Comparison of ENCODE assay signal across 17 cellular contexts in the genomic region with DNA sequence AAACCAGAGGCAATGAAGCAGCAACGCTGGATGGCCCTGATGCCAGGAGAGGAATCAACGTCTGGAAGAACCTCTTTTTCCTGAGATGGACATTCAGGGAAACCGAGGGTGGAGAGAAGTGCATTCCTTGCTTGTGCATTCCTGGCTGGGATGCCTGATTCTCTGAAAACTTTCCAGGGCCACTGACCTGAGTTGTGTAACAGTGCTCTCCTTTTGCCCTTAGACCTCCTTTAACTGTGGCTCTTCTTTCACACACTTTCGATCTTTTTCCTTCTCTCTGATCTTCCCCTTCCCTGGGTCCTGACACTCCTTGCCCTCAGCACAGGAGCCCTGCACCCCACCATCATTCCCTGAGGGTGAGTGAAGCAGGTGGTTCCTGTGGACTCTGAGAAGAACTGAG. TPM values are rescaled to one million over a fixed set of nuclear protein-coding genes. Genes with fewer than 3 reads are reported as not detected.
"Had no signal": no experiment of that assay in that cellular context is flagged by ENCODE, and none has a peak within 500 bp of the region (broad histone marks: within the 10 kb centered on the region; RNA-seq: fewer than 3 reads in every experiment).

No MANE protein-coding gene starts in this region.

- ATAC-seq: activated CD4-positive, CD25-positive, alpha-beta regulatory T cell treated with anti-CD3 and anti-CD28 coated beads, Interleukin-2, amount 50 U/mL, for 24 hours; heart left ventricle; mucosa of descending colon; naive thymus-derived CD4-positive, alpha-beta T cell had no signal

- DNase-seq: activated CD4-positive, alpha-beta T cell treated with anti-CD3 and anti-CD28 coated beads, Interleukin-2, amount 50 U/mL, for 1 hour; activated CD8-positive, alpha-beta memory T cell treated with anti-CD3 and anti-CD28 coated beads for 24 hours; activated gamma-delta T cell treated with Interleukin-2 at 50 U/mL for 16 hours; activated naive CD8-positive, alpha-beta T cell treated with anti-CD3 and anti-CD28 coated beads for 36 hours; mucosa of descending colon; naive thymus-derived CD4-positive, alpha-beta T cell; small intestine; T-helper 9 cell had no signal

- H3K27ac ChIP-seq: breast epithelium, heart left ventricle, right atrium auricular region, thoracic aorta had no signal

- H3K9me3 Mint-ChIP-seq: activated naive CD8-positive, alpha-beta T cell treated with anti-CD3 and anti-CD28 coated beads for 36 hours; naive thymus-derived CD4-positive, alpha-beta T cell had no signal

- H3K36me3 ChIP-seq: breast epithelium, heart left ventricle, right atrium auricular region, thoracic aorta had no signal

- H3K36me3 Mint-ChIP-seq: activated naive CD8-positive, alpha-beta T cell treated with anti-CD3 and anti-CD28 coated beads for 36 hours had no signal

- H3K9me3 ChIP-seq: breast epithelium, heart left ventricle, mucosa of descending colon, right atrium auricular region, thoracic aorta had no signal

- H3K4me1 ChIP-seq: right atrium auricular region had no signal

- H3K4me3 Mint-ChIP-seq: activated naive CD8-positive, alpha-beta T cell treated with anti-CD3 and anti-CD28 coated beads for 36 hours; naive thymus-derived CD4-positive, alpha-beta T cell had no signal

- H3K4me3 ChIP-seq: breast epithelium, heart left ventricle, lung, mucosa of descending colon, right atrium auricular region, thoracic aorta had no signal

- H3K27ac Mint-ChIP-seq: activated naive CD8-positive, alpha-beta T cell treated with anti-CD3 and anti-CD28 coated beads for 36 hours had no signal

RNA-seq across cellular contexts. Expression of gene SP6, which starts 24.6 kb away (rescaled TPM):
- total RNA-seq: activated naive CD8-positive, alpha-beta T cell treated with anti-CD3 and anti-CD28 coated beads for 36 hours; frontal cortex; thoracic aorta had no signal

RNA-seq across cellular contexts. Expression of gene LRRC46, which starts 44.1 kb away (rescaled TPM):
- total RNA-seq: cerebellum, epithelial cell of proximal tubule, frontal cortex had no signal
